ENCODE assay signal across 14 cellular contexts in genomic region chr1:33379631-33380354, GRCh38. TPM values are rescaled to one million over a fixed set of nuclear protein-coding genes. Genes with fewer than 3 reads are reported as not detected.
DNase-seq lines count a peak whose midpoint lies in the region; ATAC-seq and TF ChIP-seq lines count a peak whose summit lies in the region.
"Had no signal": no experiment of that assay in that cellular context is flagged by ENCODE, and none has a peak within 500 bp of the region (broad histone marks: within the 10 kb centered on the region; RNA-seq: fewer than 3 reads in every experiment).

No MANE protein-coding gene starts in this region.

- H3K36me3 Mint-ChIP-seq in type B pancreatic cell = peaks cover 4% of the 10 kb centered on the region
- no peaks in the 10 kb centered on the region for H3K36me3 Mint-ChIP-seq in activated CD4-positive, alpha-beta T cell treated with anti-CD3 and anti-CD28 coated beads for 36 hours (ENCODE audit: low read depth)

- peak overlapping the region; percentile 38 for H3K4me3 Mint-ChIP-seq in type B pancreatic cell
- no peak overlapping the region for H3K4me3 Mint-ChIP-seq in activated CD4-positive, alpha-beta T cell treated with anti-CD3 and anti-CD28 coated beads for 36 hours
- H3K4me3 Mint-ChIP-seq: activated naive CD8-positive, alpha-beta T cell treated with anti-CD3 and anti-CD28 coated beads, Interleukin-2, amount 50 U/mL, for 24 hours; dendritic cell treated with granulocyte-macrophage colony-stimulating factor and Interleukin-4, amounts not matched to agents 40 ng/mL and 50 ng/mL, for 4 days had no signal

- intact Hi-C loops in activated CD4-positive, alpha-beta T cell treated with anti-CD3 and anti-CD28 coated beads for 36 hours (cut with DNase I, micrococcal nuclease) = no loop called here

- peak overlapping the region; percentile 22 for H3K27ac ChIP-seq in adipose tissue (ENCODE audit: low read depth, low read length)

- POLR2A ChIA-PET in activated CD4-positive, alpha-beta T cell treated with anti-CD3 and anti-CD28 coated beads for 36 hours (lab: Charles Lee) = no interaction called here

- H3K9me3 Mint-ChIP-seq in type B pancreatic cell = no peaks in the 10 kb centered on the region
- H3K9me3 Mint-ChIP-seq in activated CD4-positive, alpha-beta T cell treated with anti-CD3 and anti-CD28 coated beads for 36 hours (ENCODE audit: low read depth) = no peaks in the 10 kb centered on the region
- H3K9me3 Mint-ChIP-seq: activated naive CD8-positive, alpha-beta T cell treated with anti-CD3 and anti-CD28 coated beads, Interleukin-2, amount 50 U/mL, for 24 hours; dendritic cell treated with granulocyte-macrophage colony-stimulating factor and Interleukin-4, amounts not matched to agents 40 ng/mL and 50 ng/mL, for 4 days had no signal

- no peak for TF ChIP-seq CTCF in type B pancreatic cell (conservative IDR thresholded peaks at IDR 0.05)

- no peak for ATAC-seq in activated CD4-positive, alpha-beta T cell treated with anti-CD3 and anti-CD28 coated beads for 36 hours
- ATAC-seq in GM19351 (IDR thresholded peaks at IDR 0.05; ENCODE audit: unreplicated experiment) = no peak
- ATAC-seq: activated naive CD8-positive, alpha-beta T cell treated with anti-CD3 and anti-CD28 coated beads, Interleukin-2, amount 50 U/mL, for 24 hours had no signal

- H3K27me3 Mint-ChIP-seq in type B pancreatic cell = no peaks in the 10 kb centered on the region
- peaks cover 15% of the 10 kb centered on the region for H3K27me3 Mint-ChIP-seq in activated CD4-positive, alpha-beta T cell treated with anti-CD3 and anti-CD28 coated beads for 36 hours

- DNase-seq in SIG-M5 treated with dmso at 0.1 percent for 504 hours (lab: John Stamatoyannopoulos, UW; ENCODE audit: unreplicated experiment) (peak; percentile 26), SIG-M5 (lab: John Stamatoyannopoulos, UW) (no peak), left kidney (ENCODE audit: low read depth, low spot score) (peak; percentile 92), type B pancreatic cell (ENCODE audit: extremely low spot score, unreplicated experiment) (no peak), ACHN (no peak)
- no peak for DNase-seq in activated CD4-positive, alpha-beta T cell treated with anti-CD3 and anti-CD28 coated beads for 36 hours
- DNase-seq: activated naive CD8-positive, alpha-beta T cell treated with anti-CD3 and anti-CD28 coated beads, Interleukin-2, amount 50 U/mL, for 24 hours; Calu3; NCI-H345; small intestine had no signal

- peak overlapping the region; percentile 33 for H3K27ac Mint-ChIP-seq in type B pancreatic cell
- no peak overlapping the region for H3K27ac Mint-ChIP-seq in activated CD4-positive, alpha-beta T cell treated with anti-CD3 and anti-CD28 coated beads for 36 hours
- H3K27ac Mint-ChIP-seq: activated naive CD8-positive, alpha-beta T cell treated with anti-CD3 and anti-CD28 coated beads, Interleukin-2, amount 50 U/mL, for 24 hours; dendritic cell treated with granulocyte-macrophage colony-stimulating factor and Interleukin-4, amounts not matched to agents 40 ng/mL and 50 ng/mL, for 4 days had no signal

- peaks cover 52% of the 10 kb centered on the region for H3K4me1 Mint-ChIP-seq in type B pancreatic cell (ENCODE audit: unreplicated experiment)
- peaks cover 16% of the 10 kb centered on the region for H3K4me1 Mint-ChIP-seq in activated CD4-positive, alpha-beta T cell treated with anti-CD3 and anti-CD28 coated beads for 36 hours

- CTCF ChIA-PET in activated CD4-positive, alpha-beta T cell treated with anti-CD3 and anti-CD28 coated beads for 36 hours (lab: Charles Lee) = interaction anchor here (0.7 kb wide), 2 partner anchors 9 to 111 kb away, joined by 3 to 5 read pairs; no protein-coding TSS in a partner anchor

- WGBS in adipose tissue, 3 donors = 47 to 72% (median 66%) methylated on average over 10 of the region's 10 CpGs

- in situ Hi-C loops in ACHN (cut with HindIII; ENCODE audit: low pct_ligation_motif_present, low pct_unique_long_range_greater_than_20kb, low sequenced_read_pairs) = no loop called here

RNA-seq across cellular contexts. Expression of gene PHC2, which starts 51.1 kb away (rescaled TPM):
- 100 to 1,000 TPM in 2 of 3 donors, 10 to 100 TPM in 1; 44.7 to 150 (median 126) TPM for polyA plus RNA-seq in adipose tissue
- total RNA-seq in type B pancreatic cell (ENCODE audit: low replicate concordance) = 80.5 and 106 TPM in 2 replicates
- total RNA-seq in activated CD4-positive, alpha-beta T cell treated with anti-CD3 and anti-CD28 coated beads for 36 hours = 10 to 100 TPM; 23.8 to 28.4 TPM

RNA-seq across cellular contexts. Expression of gene A3GALT2, which starts 58.9 kb away (rescaled TPM):
- polyA plus RNA-seq in adipose tissue = under 1 TPM in 1 of 3 donors, not detected in 2; 0.25 TPM
- 0.29 TPM in 1 of 2 replicates, not detected in the other for total RNA-seq in type B pancreatic cell (ENCODE audit: low replicate concordance)
- not detected for total RNA-seq in activated CD4-positive, alpha-beta T cell treated with anti-CD3 and anti-CD28 coated beads for 36 hours
- total RNA-seq: Calu3, ureter had no signal
- polyA plus RNA-seq: small intestine had no signal

Comparison
In these comparisons a context has a peak if more than half of its experiments do, and no peak if none do; other contexts are left out.
1. DNase-seq: peak in SIG-M5 treated with dmso at 0.1 percent for 504 hours (single experiment) and left kidney (single experiment); none in SIG-M5 (single experiment), type B pancreatic cell (single experiment), activated CD4-positive, alpha-beta T cell treated with anti-CD3 and anti-CD28 coated beads for 36 hours (single experiment) and ACHN (single experiment).